ENCODE assay signal across 8 cellular contexts in the genomic region with DNA sequence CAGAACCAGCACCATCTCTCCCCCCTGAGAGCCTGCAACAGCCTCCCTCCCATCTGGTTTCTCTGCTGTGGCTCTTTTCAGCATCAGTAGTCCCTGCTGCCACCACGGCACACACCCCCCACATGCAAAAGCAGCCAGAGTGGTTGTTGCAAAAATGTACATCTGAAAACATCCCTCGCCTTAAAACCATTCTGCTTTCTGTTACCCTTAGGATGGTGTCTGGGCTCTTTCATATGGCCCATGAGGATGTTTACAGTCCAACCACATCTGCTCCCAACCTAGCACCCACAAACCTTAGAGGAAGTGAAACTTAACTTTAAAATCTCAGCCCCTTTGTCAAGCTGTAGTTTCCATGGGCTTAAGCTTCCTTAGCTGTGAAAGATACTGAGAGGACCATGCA. TPM values are rescaled to one million over a fixed set of nuclear protein-coding genes. Genes with fewer than 3 reads are reported as not detected.
DNase-seq lines count a peak whose midpoint lies in the region; ATAC-seq and TF ChIP-seq lines count a peak whose summit lies in the region.

No MANE protein-coding gene starts in this region.

- H3K79me2 ChIP-seq in PC-3 (ENCODE audit: low read length): peaks cover 38% of the 10 kb centered on the region

- H3K27ac Mint-ChIP-seq in activated T-cell treated with anti-CD3 and anti-CD28 coated beads, Interleukin-2, amount 50 U/mL, for 72 hours: peak overlapping the region; percentile 59
- H3K27ac Mint-ChIP-seq in endothelial cell (ENCODE audit: unreplicated experiment): peak overlapping the region; percentile 98

- no peaks in the 10 kb centered on the region for H3K36me3 ChIP-seq in PC-3 (ENCODE audit: low read depth, low read length)

- peaks cover 15% of the 10 kb centered on the region; the same call in 1 of the 2 replicates for H4K20me1 ChIP-seq in PC-3 (ENCODE audit: low read length)

- peak overlapping the region; percentile 70; the same call in 1 of the 2 replicates for H3K9ac ChIP-seq in PC-3 (ENCODE audit: low read length)

- no peaks in the 10 kb centered on the region for H3K9me3 Mint-ChIP-seq in activated T-cell treated with anti-CD3 and anti-CD28 coated beads, Interleukin-2, amount 50 U/mL, for 72 hours
- H3K9me3 Mint-ChIP-seq in endothelial cell (ENCODE audit: unreplicated experiment): no peaks in the 10 kb centered on the region

- no peaks in the 10 kb centered on the region for H3K9me2 ChIP-seq in PC-3 (replicated peaks; ENCODE audit: low read length)

- no peak for TF ChIP-seq CTCF in PC-3 (conservative IDR thresholded peaks at IDR 0.05; ENCODE audit: low read depth, low read length)
- no peak for TF ChIP-seq CTCF in endothelial cell (IDR thresholded peaks at IDR 0.05; ENCODE audit: unreplicated experiment)
- TF ChIP-seq CTCF in retinal pigment epithelial cell (conservative IDR thresholded peaks at IDR 0.05; ENCODE audit: low read depth, low read length): no peak

- peaks cover 0 to 4% of the 10 kb centered on the region in 2 donors for H3K36me3 Mint-ChIP-seq in activated T-cell treated with anti-CD3 and anti-CD28 coated beads, Interleukin-2, amount 50 U/mL, for 72 hours (ENCODE audit: insufficient read depth in 2 of 2)
- peaks cover 40% of the 10 kb centered on the region for H3K36me3 Mint-ChIP-seq in endothelial cell (ENCODE audit: low read depth, unreplicated experiment)

- no peaks in the 10 kb centered on the region for H3K9me3 ChIP-seq in PC-3 (ENCODE audit: low read length)

- H3K27me3 ChIP-seq in PC-3 (ENCODE audit: low read length): no peaks in the 10 kb centered on the region

- BruUV-seq in PC-3 (replicated peaks; lab: Mats Ljungman, UMichigan): no TSS peak

- peak overlapping the region; percentile 93 to 95 for H3K4me3 Mint-ChIP-seq in activated T-cell treated with anti-CD3 and anti-CD28 coated beads, Interleukin-2, amount 50 U/mL, for 72 hours
- H3K4me3 Mint-ChIP-seq in endothelial cell (ENCODE audit: unreplicated experiment): peak overlapping the region; percentile 97

- peaks cover 37% of the 10 kb centered on the region for H3K4me1 Mint-ChIP-seq in activated T-cell treated with anti-CD3 and anti-CD28 coated beads, Interleukin-2, amount 50 U/mL, for 72 hours (ENCODE audit: low read depth)
- H3K4me1 Mint-ChIP-seq in endothelial cell (ENCODE audit: unreplicated experiment): peaks cover 54% of the 10 kb centered on the region

- peak overlapping the region; percentile 97 for H2AFZ ChIP-seq in PC-3 (ENCODE audit: low read length)

- CTCF ChIA-PET in PC-3 (lab: Charles Lee): interaction anchor here (1.1 to 1.5 kb wide), 2 partner anchors 180 to 183 kb away, joined by 5 read pairs; no protein-coding TSS in a partner anchor

- intact Hi-C loops in PC-3 (cut with micrococcal nuclease): no loop called here

- H3K27ac ChIP-seq in PC-3 (ENCODE audit: low read length): no peak overlapping the region

- POLR2A ChIA-PET in PC-3 (lab: Charles Lee; ENCODE audit: unreplicated experiment): no interaction called here

- peak; percentile 22 to 33 for ATAC-seq in activated T-cell treated with anti-CD3 and anti-CD28 coated beads, Interleukin-2, amount 50 U/mL, for 72 hours (replicated peaks in 1 of 2)
- peak; percentile 71 for ATAC-seq in HG02840 (IDR thresholded peaks at IDR 0.05; ENCODE audit: low FRiP score, unreplicated experiment)
- no peak for ATAC-seq in PC-3

- H3K27me3 Mint-ChIP-seq in activated T-cell treated with anti-CD3 and anti-CD28 coated beads, Interleukin-2, amount 50 U/mL, for 72 hours (ENCODE audit: low read depth): no peaks in the 10 kb centered on the region
- H3K27me3 Mint-ChIP-seq in endothelial cell (ENCODE audit: unreplicated experiment): peaks cover 30% of the 10 kb centered on the region

- peak overlapping the region; percentile 94; the same call in 1 of the 2 replicates for H3K4me3 ChIP-seq in PC-3 (ENCODE audit: low read length)
- peak overlapping the region; percentile 90 for H3K4me3 ChIP-seq in retinal pigment epithelial cell (ENCODE audit: low read length)

- H3F3A ChIP-seq in PC-3 (ENCODE audit: low read length, unreplicated experiment): no peaks in the 10 kb centered on the region

- peaks cover 24% of the 10 kb centered on the region for H3K4me1 ChIP-seq in PC-3 (ENCODE audit: insufficient read depth, low read length)

- no peak for DNase-seq in activated T-cell treated with anti-CD3 and anti-CD28 coated beads, Interleukin-2, amount 50 U/mL, for 72 hours
- no peak for DNase-seq in activated T-cell treated with anti-CD3 and anti-CD28 coated beads, Interleukin-2, amount 50 U/mL, for 1 hour
- DNase-seq in PC-3 (no peak), endothelial cell (ENCODE audit: low spot score) (no peak), retinal pigment epithelial cell (ENCODE audit: low read depth) (no peak), NCI-H524 (lab: John Stamatoyannopoulos, UW) (no peak), HuH-7 (ENCODE audit: low spot score) (no peak)

- H3K4me2 ChIP-seq in PC-3 (ENCODE audit: low read length): peak overlapping the region; percentile 99

RNA-seq across cellular contexts. Expression of gene TTC21A, which starts 0.8 kb away (rescaled TPM):
- 1 to 10 TPM; 2.0 to 2.2 TPM for total RNA-seq in activated T-cell treated with anti-CD3 and anti-CD28 coated beads, Interleukin-2, amount 50 U/mL, for 72 hours
- 1.2 TPM in 2 replicates for total RNA-seq in PC-3 (2014; rRNA removed)
- 41.7 TPM for total RNA-seq in endothelial cell (ENCODE audit: unreplicated experiment)

RNA-seq across cellular contexts. Expression of gene GORASP1, which starts 0.9 kb away (rescaled TPM):
- total RNA-seq in activated T-cell treated with anti-CD3 and anti-CD28 coated beads, Interleukin-2, amount 50 U/mL, for 72 hours: 10 to 100 TPM; 20.0 to 24.5 TPM
- total RNA-seq in PC-3 (2014; rRNA removed): 47.4 and 58.9 TPM in 2 replicates
- total RNA-seq in endothelial cell (ENCODE audit: unreplicated experiment): 130 TPM

RNA-seq across cellular contexts. Expression of gene CSRNP1, which starts 45.1 kb away (rescaled TPM):
- total RNA-seq in activated T-cell treated with anti-CD3 and anti-CD28 coated beads, Interleukin-2, amount 50 U/mL, for 72 hours: 10 to 100 TPM; 68.7 to 81.3 TPM
- total RNA-seq in PC-3 (2014; rRNA removed): 72.3 and 86.9 TPM in 2 replicates
- 20.8 TPM for total RNA-seq in endothelial cell (ENCODE audit: unreplicated experiment)

RNA-seq across cellular contexts. Expression of gene WDR48, which starts 56.5 kb away (rescaled TPM):
- total RNA-seq in activated T-cell treated with anti-CD3 and anti-CD28 coated beads, Interleukin-2, amount 50 U/mL, for 72 hours: 10 to 100 TPM; 53.3 to 61.0 TPM
- 16.5 and 21.0 TPM in 2 replicates for total RNA-seq in PC-3 (2014; rRNA removed)
- 33.4 TPM for total RNA-seq in endothelial cell (ENCODE audit: unreplicated experiment)

RNA-seq across cellular contexts. Expression of gene SCN11A, which starts 56.6 kb away (rescaled TPM):
- under 1 TPM; 0.22 to 0.44 TPM for total RNA-seq in activated T-cell treated with anti-CD3 and anti-CD28 coated beads, Interleukin-2, amount 50 U/mL, for 72 hours
- not detected in 2 replicates for total RNA-seq in PC-3 (2014; rRNA removed)
- 0.69 TPM for total RNA-seq in endothelial cell (ENCODE audit: unreplicated experiment)

Comparison
In these comparisons a context has a peak if more than half of its experiments do, and no peak if none do; other contexts are left out.
1. RNA of gene TTC21A, which starts 0.8 kb away (total RNA-seq): 41.7 TPM in endothelial cell (single experiment); 2.0 to 2.2 TPM in activated T-cell treated with anti-CD3 and anti-CD28 coated beads, Interleukin-2, amount 50 U/mL, for 72 hours and 1.2 TPM in PC-3; every median in the first group is over 10 times any median in the second.